ENCODE assay signal across 8 cellular contexts in genomic region chr12:67698711-67699603, GRCh38. TPM values are rescaled to one million over a fixed set of nuclear protein-coding genes. Genes with fewer than 3 reads are reported as not detected.
DNase-seq lines count a peak whose midpoint lies in the region; ATAC-seq and TF ChIP-seq lines count a peak whose summit lies in the region.

No MANE protein-coding gene starts in this region.

- 83% methylated on average over 7 of the region's 7 CpGs for WGBS in SK-N-SH (ENCODE audit: low lambda C conversion rate)
- WGBS in testis, 2 donors, result 78% methylated on average over 7 of the region's 7 CpGs

- no peaks in the 10 kb centered on the region for H3K36me3 ChIP-seq in SK-N-SH (replicated peaks in 1 of 2; ENCODE audit: control insufficient read depth in 1 of 2, insufficient read depth in 2 of 2, low read length in 1 of 2)
- H3K36me3 ChIP-seq in adipocyte (ENCODE audit: control insufficient read depth, insufficient read depth, low read length, severe bottlenecking), result no peaks in the 10 kb centered on the region
- no peaks in the 10 kb centered on the region for H3K36me3 ChIP-seq in testis (ENCODE audit: low read depth, missing control alignments)

- peak overlapping the region; percentile 50 for H2AFZ ChIP-seq in SK-N-SH (ENCODE audit: low read depth)

- no peaks in the 10 kb centered on the region for H4K20me1 ChIP-seq in SK-N-SH (ENCODE audit: insufficient read depth)

- no peak for TF ChIP-seq RAD21 in SK-N-SH (IDR thresholded peaks at IDR 0.05; ENCODE audit: low read length)

- peak overlapping the region; percentile 50; the same call in 1 of the 2 replicates for H3K4me2 ChIP-seq in SK-N-SH

- CTCF ChIA-PET in SK-N-SH (lab: Yijun Ruan, JAX), result no interaction called here

- peaks cover 20% of the 10 kb centered on the region for H3F3A ChIP-seq in SK-N-SH (replicated peaks; ENCODE audit: insufficient read depth)

- TF ChIP-seq POLR2A in testis (IDR thresholded peaks at IDR 0.05), result no peak

- H3K27me3 ChIP-seq in SK-N-SH (ENCODE audit: insufficient read depth), result no peaks in the 10 kb centered on the region
- H3K27me3 ChIP-seq in adipocyte (replicated peaks; ENCODE audit: control insufficient read depth, insufficient read depth, low read length), result no peaks in the 10 kb centered on the region
- no peaks in the 10 kb centered on the region for H3K27me3 ChIP-seq in testis

- H3K9me3 ChIP-seq in SK-N-SH (no peaks in the 10 kb centered on the region), adipocyte (ENCODE audit: control insufficient read depth, low read length) (no peaks in the 10 kb centered on the region), testis (no peaks in the 10 kb centered on the region)

- peak overlapping the region in 1 of 2 experiments; percentile 84; a peak in 2 of 4 replicates for H3K27ac ChIP-seq in SK-N-SH (ENCODE audit: low read depth in 2 of 2, low read length in 1 of 2)
- no peak overlapping the region for H3K27ac ChIP-seq in testis

- H3K4me3 ChIP-seq in SK-N-SH (ENCODE audit: low read depth in 2 of 2, low read length in 1 of 2) (peak overlapping the region in 1 of 2 experiments; percentile 40; a peak in 1 of 4 replicates), adipocyte (ENCODE audit: low read length) (peak overlapping the region; percentile 62), testis (no peak overlapping the region)

- H3K9ac ChIP-seq in SK-N-SH (peak overlapping the region; percentile 42; the same call in 1 of the 2 replicates), adipocyte (ENCODE audit: low read length) (peak overlapping the region; percentile 41)

- intact Hi-C loops in testis (cut with DNase I; ENCODE audit: low total_unique reads), result no loop called here

- H3K9me2 ChIP-seq in SK-N-SH, result no peaks in the 10 kb centered on the region

- DNase-seq in SK-N-SH (no peak), adipocyte (ENCODE audit: low read depth) (peak; percentile 57), myocyte (ENCODE audit: low read depth) (peak; percentile 50), 8988T (no peak), testis (no peak), middle frontal gyrus (ENCODE audit: extremely low spot score, low spot score) (no peak)

- H3K4me1 ChIP-seq in SK-N-SH (ENCODE audit: control insufficient read depth in 1 of 2, insufficient read depth in 2 of 2, low read depth in 1 of 2, low read length in 1 of 2), result peaks cover 2 to 13% of the 10 kb centered on the region in 2 experiments; a peak in 3 of 4 replicates
- peaks cover 23% of the 10 kb centered on the region for H3K4me1 ChIP-seq in adipocyte (ENCODE audit: control insufficient read depth, insufficient read depth, low read length)
- H3K4me1 ChIP-seq in testis, result no peaks in the 10 kb centered on the region

- ATAC-seq in GM18909 (IDR thresholded peaks at IDR 0.05; ENCODE audit: poor library complexity, unreplicated experiment), result peak; percentile 96
- ATAC-seq in HG03064 (IDR thresholded peaks at IDR 0.05; ENCODE audit: low read depth, unreplicated experiment), result peak; percentile 94

- POLR2A ChIA-PET in SK-N-SH (lab: Yijun Ruan, JAX), result no interaction called here

- no peaks in the 10 kb centered on the region for H3K79me2 ChIP-seq in SK-N-SH (ENCODE audit: insufficient read depth)

- no peak for TF ChIP-seq EP300 in SK-N-SH (IDR thresholded peaks at IDR 0.05; ENCODE audit: borderline replicate concordance in 1 of 2, low read depth in 1 of 2, low read length in 1 of 2)

- TF ChIP-seq CTCF in SK-N-SH (IDR thresholded peaks at IDR 0.05) (no peak), testis (IDR thresholded peaks at IDR 0.05) (no peak)

TF ChIP-seq in SK-N-SH, 30 proteins besides CTCF, POLR2A, EP300 and RAD21:
- TF ChIP-seq TCF12 (IDR thresholded peaks at IDR 0.05) (no peak), NRF1 (IDR thresholded peaks at IDR 0.05; ENCODE audit: low read depth, low read length) (no peak), FOXJ3 (CRISPR knock-in tag; IDR thresholded peaks at IDR 0.05) (no peak), RXRA (IDR thresholded peaks at IDR 0.05; ENCODE audit: borderline replicate concordance, low read depth) (no peak), MAX (IDR thresholded peaks at IDR 0.05; ENCODE audit: low read depth) (no peak), TEAD4 (IDR thresholded peaks at IDR 0.05; ENCODE audit: borderline replicate concordance, insufficient read depth) (no peak), SIN3A (IDR thresholded peaks at IDR 0.05; ENCODE audit: borderline replicate concordance, low read depth, low read length) (no peak), RCOR1 (IDR thresholded peaks at IDR 0.05; ENCODE audit: low read length) (no peak), MXI1 (IDR thresholded peaks at IDR 0.05; ENCODE audit: low read depth, low read length) (no peak), EZH2phosphoT487 (IDR thresholded peaks at IDR 0.05; ENCODE audit: borderline replicate concordance, low read depth) (no peak)
- TF ChIP-seq, protein P1, sequence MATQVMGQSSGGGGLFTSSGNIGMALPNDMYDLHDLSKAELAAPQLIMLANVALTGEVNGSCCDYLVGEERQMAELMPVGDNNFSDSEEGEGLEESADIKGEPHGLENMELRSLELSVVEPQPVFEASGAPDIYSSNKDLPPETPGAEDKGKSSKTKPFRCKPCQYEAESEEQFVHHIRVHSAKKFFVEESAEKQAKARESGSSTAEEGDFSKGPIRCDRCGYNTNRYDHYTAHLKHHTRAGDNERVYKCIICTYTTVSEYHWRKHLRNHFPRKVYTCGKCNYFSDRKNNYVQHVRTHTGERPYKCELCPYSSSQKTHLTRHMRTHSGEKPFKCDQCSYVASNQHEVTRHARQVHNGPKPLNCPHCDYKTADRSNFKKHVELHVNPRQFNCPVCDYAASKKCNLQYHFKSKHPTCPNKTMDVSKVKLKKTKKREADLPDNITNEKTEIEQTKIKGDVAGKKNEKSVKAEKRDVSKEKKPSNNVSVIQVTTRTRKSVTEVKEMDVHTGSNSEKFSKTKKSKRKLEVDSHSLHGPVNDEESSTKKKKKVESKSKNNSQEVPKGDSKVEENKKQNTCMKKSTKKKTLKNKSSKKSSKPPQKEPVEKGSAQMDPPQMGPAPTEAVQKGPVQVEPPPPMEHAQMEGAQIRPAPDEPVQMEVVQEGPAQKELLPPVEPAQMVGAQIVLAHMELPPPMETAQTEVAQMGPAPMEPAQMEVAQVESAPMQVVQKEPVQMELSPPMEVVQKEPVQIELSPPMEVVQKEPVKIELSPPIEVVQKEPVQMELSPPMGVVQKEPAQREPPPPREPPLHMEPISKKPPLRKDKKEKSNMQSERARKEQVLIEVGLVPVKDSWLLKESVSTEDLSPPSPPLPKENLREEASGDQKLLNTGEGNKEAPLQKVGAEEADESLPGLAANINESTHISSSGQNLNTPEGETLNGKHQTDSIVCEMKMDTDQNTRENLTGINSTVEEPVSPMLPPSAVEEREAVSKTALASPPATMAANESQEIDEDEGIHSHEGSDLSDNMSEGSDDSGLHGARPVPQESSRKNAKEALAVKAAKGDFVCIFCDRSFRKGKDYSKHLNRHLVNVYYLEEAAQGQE (IDR thresholded peaks at IDR 0.05; ENCODE audit: low read depth, low read length), result no peak

RNA-seq across cellular contexts. Expression of gene DYRK2, which starts 50.4 kb away (rescaled TPM):
- polyA plus RNA-seq in SK-N-SH (2012; rRNA removed), result 48.8 and 54.2 TPM in 2 replicates
- 35.3 and 45.5 TPM in 2 replicates for polyA plus RNA-seq in SK-N-SH (2012; cell fraction: cytosol; rRNA removed)
- polyA plus RNA-seq in SK-N-SH (2012; cell fraction: nucleus; rRNA removed), result 55.0 and 64.4 TPM in 2 replicates
- 69.5 and 89.0 TPM in 2 replicates for total RNA-seq in myocyte
- polyA plus RNA-seq in myocyte (2012), result 26.4 TPM
- 10 to 100 TPM; 17.4 to 18.4 TPM for total RNA-seq in testis
- 14.6 TPM for polyA plus RNA-seq in testis (ENCODE audit: insufficient read depth, low read depth, low replicate concordance)

Comparison
In these comparisons a context has a peak if more than half of its experiments do, and no peak if none do; other contexts are left out.
1. DNase-seq: peak in adipocyte (single experiment) and myocyte (single experiment); none in SK-N-SH (single experiment), 8988T (single experiment), testis (single experiment) and middle frontal gyrus (single experiment).